ENCODE assay signal across 1 cellular context in genomic region chr5:172644711-172645110, GRCh38.
TF ChIP-seq lines count a peak whose summit lies in the region.

No MANE protein-coding gene starts in this region.

TF ChIP-seq in K562, 482 proteins besides CTCF, POLR2A, EP300 and RAD21 (continued from another document):
- no peak for TF ChIP-seq ZBTB49 (CRISPR knock-in tag; IDR thresholded peaks at IDR 0.05; ENCODE audit: borderline replicate concordance)
